ENCODE assay signal across 11 cellular contexts in genomic region chr11:114171257-114172054, GRCh38.
DNase-seq lines count a peak whose midpoint lies in the region; ATAC-seq and TF ChIP-seq lines count a peak whose summit lies in the region.
"Had no signal": no experiment of that assay in that cellular context is flagged by ENCODE, and none has a peak within 500 bp of the region (broad histone marks: within the 10 kb centered on the region; RNA-seq: fewer than 3 reads in every experiment).

No MANE protein-coding gene starts in this region.

- peak overlapping the region; percentile 41 for H3K4me3 Mint-ChIP-seq in CD8-positive, alpha-beta T cell
- H3K4me3 Mint-ChIP-seq in immature natural killer cell (peak overlapping the region; percentile 31 to 77 (median 59)), endothelial cell (ENCODE audit: unreplicated experiment) (no peak overlapping the region)
- no peak overlapping the region for H3K4me3 Mint-ChIP-seq in activated CD4-positive, alpha-beta memory T cell treated with anti-CD3 and anti-CD28 coated beads, Interleukin-2, amount 10 ng/mL, durations not matched to agents 7 days and 5 days
- H3K4me3 Mint-ChIP-seq: HFFc6 had no signal

- no peak for DNase-seq in CD8-positive, alpha-beta T cell
- no peak for DNase-seq in immature natural killer cell
- no peak for DNase-seq in sciatic nerve (ENCODE audit: low spot score)
- no peak for DNase-seq in NCI-H2227 (lab: John Stamatoyannopoulos, UW; ENCODE audit: unreplicated experiment)
- no peak for DNase-seq in endothelial cell (ENCODE audit: low spot score)
- no peak for DNase-seq in activated CD4-positive, alpha-beta memory T cell treated with anti-CD3 and anti-CD28 coated beads, Interleukin-2, amount 10 ng/mL, durations not matched to agents 7 days and 5 days
- DNase-seq in NCI-H524 treated with DMSO at 0.1 percent for 48 hours (lab: John Stamatoyannopoulos, UW) = no peak
- DNase-seq: HFFc6, KG1 had no signal

- TF ChIP-seq CTCF in CD8-positive, alpha-beta T cell (IDR thresholded peaks at IDR 0.05) = no peak
- TF ChIP-seq CTCF in endothelial cell (IDR thresholded peaks at IDR 0.05; ENCODE audit: unreplicated experiment) = no peak

- no peaks in the 10 kb centered on the region for H3K36me3 ChIP-seq in CD8-positive, alpha-beta T cell (ENCODE audit: insufficient read depth, low read length)

- no peaks in the 10 kb centered on the region for H3K9me3 Mint-ChIP-seq in CD8-positive, alpha-beta T cell
- H3K9me3 Mint-ChIP-seq in immature natural killer cell (no peaks in the 10 kb centered on the region), endothelial cell (ENCODE audit: unreplicated experiment) (no peaks in the 10 kb centered on the region)
- no peaks in the 10 kb centered on the region for H3K9me3 Mint-ChIP-seq in activated CD4-positive, alpha-beta memory T cell treated with anti-CD3 and anti-CD28 coated beads, Interleukin-2, amount 10 ng/mL, durations not matched to agents 7 days and 5 days
- H3K9me3 Mint-ChIP-seq: HFFc6 had no signal

- ATAC-seq in CD8-positive, alpha-beta T cell = no peak
- peak; percentile 16 for ATAC-seq in sciatic nerve

- H3K4me3 ChIP-seq in CD8-positive, alpha-beta T cell (ENCODE audit: low read depth, low read length) = no peak overlapping the region

- H3K27ac Mint-ChIP-seq in CD8-positive, alpha-beta T cell = peak overlapping the region; percentile 94
- H3K27ac Mint-ChIP-seq in immature natural killer cell (peak overlapping the region; percentile 84 to 95 (median 90)), endothelial cell (ENCODE audit: unreplicated experiment) (no peak overlapping the region)
- no peak overlapping the region for H3K27ac Mint-ChIP-seq in activated CD4-positive, alpha-beta memory T cell treated with anti-CD3 and anti-CD28 coated beads, Interleukin-2, amount 10 ng/mL, durations not matched to agents 7 days and 5 days
- H3K27ac Mint-ChIP-seq: HFFc6 had no signal

- POLR2A ChIA-PET in CD8-positive, alpha-beta T cell (lab: Charles Lee) = interaction anchor here (1.0 to 11.0 kb wide), 6 partner anchors 11 to 111 kb away, joined by 3 to 103 read pairs (median 4); no protein-coding TSS in a partner anchor
- POLR2A ChIA-PET in activated CD4-positive, alpha-beta memory T cell treated with anti-CD3 and anti-CD28 coated beads, Interleukin-2, amount 10 ng/mL, durations not matched to agents 7 days and 5 days (lab: Charles Lee) = interaction anchor here (1.0 to 9.0 kb wide), 5 partner anchors 10 to 45 kb away, joined by 3 to 121 read pairs (median 5); no protein-coding TSS in a partner anchor

- no peaks in the 10 kb centered on the region for H3K36me3 Mint-ChIP-seq in CD8-positive, alpha-beta T cell
- H3K36me3 Mint-ChIP-seq in immature natural killer cell (peaks cover 0 to 5% (median 0%) of the 10 kb centered on the region in 3 donors), endothelial cell (ENCODE audit: low read depth, unreplicated experiment) (no peaks in the 10 kb centered on the region)
- H3K36me3 Mint-ChIP-seq in activated CD4-positive, alpha-beta memory T cell treated with anti-CD3 and anti-CD28 coated beads, Interleukin-2, amount 10 ng/mL, durations not matched to agents 7 days and 5 days (ENCODE audit: low read depth) = no peaks in the 10 kb centered on the region

- H3K27ac ChIP-seq in CD8-positive, alpha-beta T cell (ENCODE audit: low read depth, low read length) = no peak overlapping the region
- peak overlapping the region; percentile 71 for H3K27ac ChIP-seq in angular gyrus (ENCODE audit: low read depth, low read length)

- no peaks in the 10 kb centered on the region for H3K27me3 ChIP-seq in CD8-positive, alpha-beta T cell (ENCODE audit: insufficient read depth, low read length)

- peaks cover 96% of the 10 kb centered on the region for H3K4me1 Mint-ChIP-seq in CD8-positive, alpha-beta T cell (ENCODE audit: low read depth)
- H3K4me1 Mint-ChIP-seq in immature natural killer cell = peaks cover 98 to 100% of the 10 kb centered on the region in 2 donors
- H3K4me1 Mint-ChIP-seq in endothelial cell (ENCODE audit: unreplicated experiment) = peaks cover 5% of the 10 kb centered on the region
- peaks cover 71% of the 10 kb centered on the region for H3K4me1 Mint-ChIP-seq in activated CD4-positive, alpha-beta memory T cell treated with anti-CD3 and anti-CD28 coated beads, Interleukin-2, amount 10 ng/mL, durations not matched to agents 7 days and 5 days

- H3K27me3 Mint-ChIP-seq in CD8-positive, alpha-beta T cell (ENCODE audit: low read depth) = no peaks in the 10 kb centered on the region
- H3K27me3 Mint-ChIP-seq in immature natural killer cell (ENCODE audit: low read depth in 3 of 3) (peaks cover 11 to 28% (median 26%) of the 10 kb centered on the region in 3 donors), endothelial cell (ENCODE audit: unreplicated experiment) (no peaks in the 10 kb centered on the region)
- no peaks in the 10 kb centered on the region for H3K27me3 Mint-ChIP-seq in activated CD4-positive, alpha-beta memory T cell treated with anti-CD3 and anti-CD28 coated beads, Interleukin-2, amount 10 ng/mL, durations not matched to agents 7 days and 5 days

- peaks cover 88% of the 10 kb centered on the region for H3K4me1 ChIP-seq in CD8-positive, alpha-beta T cell (ENCODE audit: insufficient read depth, low read length)

- no peaks in the 10 kb centered on the region for H3K9me3 ChIP-seq in CD8-positive, alpha-beta T cell (ENCODE audit: low read length)
- H3K9me3 ChIP-seq: Caco-2 had no signal

- CTCF ChIA-PET in CD8-positive, alpha-beta T cell (lab: Charles Lee) = interaction anchor here (1.1 to 5.1 kb wide), 11 partner anchors 8 to 176 kb away, joined by 3 to 28 read pairs (median 8); no protein-coding TSS in a partner anchor
- CTCF ChIA-PET in activated CD4-positive, alpha-beta memory T cell treated with anti-CD3 and anti-CD28 coated beads, Interleukin-2, amount 10 ng/mL, durations not matched to agents 7 days and 5 days (lab: Charles Lee) = interaction anchor here (0.9 to 6.0 kb wide), 3 partner anchors 11 to 73 kb away, joined by 3 to 30 read pairs (median 4); no protein-coding TSS in a partner anchor

- intact Hi-C loops in CD8-positive, alpha-beta T cell (cut with DNase I, micrococcal nuclease) = no loop called here
- intact Hi-C loops in sciatic nerve (cut with DNase I) = no loop called here

Comparison
In these comparisons a context has a peak if more than half of its experiments do, and no peak if none do; other contexts are left out.
1. H3K27ac Mint-ChIP-seq: peak in CD8-positive, alpha-beta T cell (single experiment) and immature natural killer cell (6 of 6); none in endothelial cell (single experiment) and activated CD4-positive, alpha-beta memory T cell treated with anti-CD3 and anti-CD28 coated beads, Interleukin-2, amount 10 ng/mL, durations not matched to agents 7 days and 5 days (single experiment).
2. H3K4me3 Mint-ChIP-seq: peak in CD8-positive, alpha-beta T cell (single experiment) and immature natural killer cell (5 of 5); none in endothelial cell (single experiment) and activated CD4-positive, alpha-beta memory T cell treated with anti-CD3 and anti-CD28 coated beads, Interleukin-2, amount 10 ng/mL, durations not matched to agents 7 days and 5 days (single experiment).